In genomic region chr6:52146851-52147445, GRCh38 we compare ENCODE assay signal across 2 cellular contexts.
TF ChIP-seq lines count a peak whose summit lies in the region.

No MANE protein-coding gene starts in this region.

TF ChIP-seq in GM23338, 12 proteins besides CTCF, POLR2A, EP300 and RAD21 (continued from another document):
- TF ChIP-seq, protein P1, sequence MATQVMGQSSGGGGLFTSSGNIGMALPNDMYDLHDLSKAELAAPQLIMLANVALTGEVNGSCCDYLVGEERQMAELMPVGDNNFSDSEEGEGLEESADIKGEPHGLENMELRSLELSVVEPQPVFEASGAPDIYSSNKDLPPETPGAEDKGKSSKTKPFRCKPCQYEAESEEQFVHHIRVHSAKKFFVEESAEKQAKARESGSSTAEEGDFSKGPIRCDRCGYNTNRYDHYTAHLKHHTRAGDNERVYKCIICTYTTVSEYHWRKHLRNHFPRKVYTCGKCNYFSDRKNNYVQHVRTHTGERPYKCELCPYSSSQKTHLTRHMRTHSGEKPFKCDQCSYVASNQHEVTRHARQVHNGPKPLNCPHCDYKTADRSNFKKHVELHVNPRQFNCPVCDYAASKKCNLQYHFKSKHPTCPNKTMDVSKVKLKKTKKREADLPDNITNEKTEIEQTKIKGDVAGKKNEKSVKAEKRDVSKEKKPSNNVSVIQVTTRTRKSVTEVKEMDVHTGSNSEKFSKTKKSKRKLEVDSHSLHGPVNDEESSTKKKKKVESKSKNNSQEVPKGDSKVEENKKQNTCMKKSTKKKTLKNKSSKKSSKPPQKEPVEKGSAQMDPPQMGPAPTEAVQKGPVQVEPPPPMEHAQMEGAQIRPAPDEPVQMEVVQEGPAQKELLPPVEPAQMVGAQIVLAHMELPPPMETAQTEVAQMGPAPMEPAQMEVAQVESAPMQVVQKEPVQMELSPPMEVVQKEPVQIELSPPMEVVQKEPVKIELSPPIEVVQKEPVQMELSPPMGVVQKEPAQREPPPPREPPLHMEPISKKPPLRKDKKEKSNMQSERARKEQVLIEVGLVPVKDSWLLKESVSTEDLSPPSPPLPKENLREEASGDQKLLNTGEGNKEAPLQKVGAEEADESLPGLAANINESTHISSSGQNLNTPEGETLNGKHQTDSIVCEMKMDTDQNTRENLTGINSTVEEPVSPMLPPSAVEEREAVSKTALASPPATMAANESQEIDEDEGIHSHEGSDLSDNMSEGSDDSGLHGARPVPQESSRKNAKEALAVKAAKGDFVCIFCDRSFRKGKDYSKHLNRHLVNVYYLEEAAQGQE (IDR thresholded peaks at IDR 0.05; ENCODE audit: unreplicated experiment): peak; percentile 45
- TF ChIP-seq CREB1 (CRISPR knock-in tag; IDR thresholded peaks at IDR 0.05; ENCODE audit: low read depth): no peak

TF ChIP-seq in HEK293, 187 proteins besides CTCF, POLR2A, EP300 and RAD21 (continued from another document):
- TF ChIP-seq ZBTB1 (tag by site-specific recombination; IDR thresholded peaks at IDR 0.05): no peak
